1 cellular context compared by ENCODE assay signal in genomic region chr7:151472644-151473380, GRCh38.
TF ChIP-seq lines count a peak whose summit lies in the region.

No MANE protein-coding gene starts in this region.

TF ChIP-seq in GM12878, 131 proteins besides CTCF, POLR2A, EP300 and RAD21 (continued from another document and continues in another):
- no peak for TF ChIP-seq ELK1 (IDR thresholded peaks at IDR 0.05; ENCODE audit: low read depth, low read length)
- peak; percentile 99 for TF ChIP-seq TCF12 (IDR thresholded peaks at IDR 0.05; ENCODE audit: low read depth, low read length)
- peak; percentile 97 for TF ChIP-seq RELB (IDR thresholded peaks at IDR 0.05; ENCODE audit: low read depth)
- TF ChIP-seq PBX3 (IDR thresholded peaks at IDR 0.05; ENCODE audit: insufficient replicate concordance, low read depth, low read length) = peak; percentile 41
- TF ChIP-seq HDGF (IDR thresholded peaks at IDR 0.05) = no peak
- TF ChIP-seq SMAD5 (IDR thresholded peaks at IDR 0.05; ENCODE audit: low read depth) = no peak
- peak; percentile 97 for TF ChIP-seq IKZF1 (conservative IDR thresholded peaks at IDR 0.05)
- no peak for TF ChIP-seq ZNF384 (IDR thresholded peaks at IDR 0.05; ENCODE audit: borderline replicate concordance, low read depth, low read length)
- TF ChIP-seq MLLT1 (IDR thresholded peaks at IDR 0.05) = no peak
- no peak for TF ChIP-seq JUND (IDR thresholded peaks at IDR 0.05; ENCODE audit: low read depth, low read length)
- TF ChIP-seq MYC (IDR thresholded peaks at IDR 0.05; ENCODE audit: insufficient read depth, insufficient read length, insufficient replicate concordance, low read length, severe bottlenecking) = no peak
- no peak for TF ChIP-seq ZNF207 (IDR thresholded peaks at IDR 0.05; ENCODE audit: borderline replicate concordance)
- TF ChIP-seq SPI1 (IDR thresholded peaks at IDR 0.05; ENCODE audit: borderline replicate concordance, insufficient read depth, low read depth, low read length) = no peak
- no peak for TF ChIP-seq TAF1 (IDR thresholded peaks at IDR 0.05; ENCODE audit: borderline replicate concordance, low read depth, low read length)
- peak; percentile 87 for TF ChIP-seq PAX5 (IDR thresholded peaks at IDR 0.05; ENCODE audit: borderline replicate concordance, low read depth, low read length)
- TF ChIP-seq DPF2 (IDR thresholded peaks at IDR 0.05) = peak; percentile 99
- peak; percentile 80 for TF ChIP-seq PML (IDR thresholded peaks at IDR 0.05; ENCODE audit: low read length)
- TF ChIP-seq CREM (IDR thresholded peaks at IDR 0.05; ENCODE audit: low read depth) = peak; percentile 93
- TF ChIP-seq NRF1 (conservative IDR thresholded peaks at IDR 0.05; ENCODE audit: low read depth, low read length) = no peak
- peak; percentile 39; the same call in 1 of the 2 replicates for TF ChIP-seq NKRF (conservative IDR thresholded peaks at IDR 0.05)
- no peak for TF ChIP-seq ZZZ3 (IDR thresholded peaks at IDR 0.05; ENCODE audit: control insufficient read depth, insufficient read length, low read depth)
- TF ChIP-seq KAT2A (conservative IDR thresholded peaks at IDR 0.05; ENCODE audit: control insufficient read depth, low read depth, low read length) = no peak
- TF ChIP-seq EZH2 (IDR thresholded peaks at IDR 0.05; ENCODE audit: borderline replicate concordance, control insufficient read depth, low read depth, low read length) = no peak
- no peak for TF ChIP-seq ESRRA (IDR thresholded peaks at IDR 0.05; ENCODE audit: low read length)
- no peak for TF ChIP-seq CHD4 (IDR thresholded peaks at IDR 0.05)
- TF ChIP-seq KDM1A (IDR thresholded peaks at IDR 0.05; ENCODE audit: borderline replicate concordance) = no peak
- no peak for TF ChIP-seq IRF5 (IDR thresholded peaks at IDR 0.05; ENCODE audit: borderline replicate concordance)
- 0 out of 2 replicates have a peak, but pooled peaks have one; percentile 25 for TF ChIP-seq CHD2 (IDR thresholded peaks at IDR 0.05; ENCODE audit: borderline replicate concordance, low read depth, low read length)
- TF ChIP-seq PAX8 (IDR thresholded peaks at IDR 0.05) = no peak
- TF ChIP-seq NFYA (IDR thresholded peaks at IDR 0.05; ENCODE audit: borderline replicate concordance, low read depth, low read length) = no peak
- TF ChIP-seq JUNB (IDR thresholded peaks at IDR 0.05) = peak; percentile 63
- no peak for TF ChIP-seq WRNIP1 (IDR thresholded peaks at IDR 0.05; ENCODE audit: borderline replicate concordance, low read depth, low read length)
- TF ChIP-seq BMI1 (IDR thresholded peaks at IDR 0.05; ENCODE audit: borderline replicate concordance) = no peak
- peak; percentile 74 for TF ChIP-seq POU2F2 (IDR thresholded peaks at IDR 0.05; ENCODE audit: borderline replicate concordance, low read depth, low read length)
- TF ChIP-seq BHLHE40 (IDR thresholded peaks at IDR 0.05; ENCODE audit: borderline replicate concordance in 1 of 2, low read depth in 2 of 2, low read length in 1 of 2) = peak; percentile 93
- TF ChIP-seq LARP7 (IDR thresholded peaks at IDR 0.05) = no peak
- TF ChIP-seq IRF4 (IDR thresholded peaks at IDR 0.05; ENCODE audit: low read depth, low read length) = no peak
- peak; percentile 80 for TF ChIP-seq MTA2 (IDR thresholded peaks at IDR 0.05; ENCODE audit: low read depth)
- TF ChIP-seq RBBP5 (conservative IDR thresholded peaks at IDR 0.05) = no peak
- TF ChIP-seq BACH1 (IDR thresholded peaks at IDR 0.05; ENCODE audit: borderline replicate concordance) = no peak
- peak; percentile 72 for TF ChIP-seq SP1 (IDR thresholded peaks at IDR 0.05; ENCODE audit: low read depth, low read length)
- no peak for TF ChIP-seq GABPA (IDR thresholded peaks at IDR 0.05; ENCODE audit: low read depth)
- no peak for TF ChIP-seq SMAD1 (IDR thresholded peaks at IDR 0.05; ENCODE audit: low read depth, partially characterized antibody)
- TF ChIP-seq KLF5 (IDR thresholded peaks at IDR 0.05; ENCODE audit: partially characterized antibody) = no peak
- TF ChIP-seq IKZF2 (IDR thresholded peaks at IDR 0.05) = peak; percentile 91
- TF ChIP-seq GATAD2B (conservative IDR thresholded peaks at IDR 0.05; ENCODE audit: low read depth) = 0 out of 2 replicates have a peak, but pooled peaks have one; percentile 58
- TF ChIP-seq USF1 (IDR thresholded peaks at IDR 0.05; ENCODE audit: borderline replicate concordance, extremely low read length, insufficient read depth, low read depth, low read length) = peak; percentile 19
- 0 out of 2 replicates have a peak, but pooled peaks have one; percentile 49 for TF ChIP-seq STAT3 (IDR thresholded peaks at IDR 0.05; ENCODE audit: low read depth, low read length)
- no peak for TF ChIP-seq HCFC1 (IDR thresholded peaks at IDR 0.05; ENCODE audit: low read length)
- no peak for TF ChIP-seq SUZ12 (IDR thresholded peaks at IDR 0.05; ENCODE audit: unreplicated experiment)
- TF ChIP-seq SKIL (IDR thresholded peaks at IDR 0.05; ENCODE audit: low read depth, poor library complexity, severe bottlenecking) = peak; percentile 34
- no peak for TF ChIP-seq ZBTB33 (IDR thresholded peaks at IDR 0.05)
- no peak for TF ChIP-seq CBX5 (IDR thresholded peaks at IDR 0.05; ENCODE audit: low read depth)
- TF ChIP-seq USF2 (IDR thresholded peaks at IDR 0.05; ENCODE audit: borderline replicate concordance, low read depth, low read length) = peak; percentile 26; the same call in 1 of the 2 replicates
- TF ChIP-seq CREB1 (IDR thresholded peaks at IDR 0.05; ENCODE audit: low read depth) = peak; percentile 62; the same call in 1 of the 2 replicates
- peak; percentile 96 for TF ChIP-seq NR2F1 (conservative IDR thresholded peaks at IDR 0.05)
- peak; percentile 91 for TF ChIP-seq NFIC (IDR thresholded peaks at IDR 0.05; ENCODE audit: low read depth, low read length)
- TF ChIP-seq SMC3 (IDR thresholded peaks at IDR 0.05; ENCODE audit: borderline replicate concordance, low read length) = no peak
- TF ChIP-seq MEF2B (IDR thresholded peaks at IDR 0.05; ENCODE audit: partially characterized antibody, poor library complexity, severe bottlenecking) = peak; percentile 48
- 0 out of 2 replicates have a peak, but pooled peaks have one; percentile 58 for TF ChIP-seq TARDBP (IDR thresholded peaks at IDR 0.05; ENCODE audit: borderline replicate concordance)
